In the genomic region with DNA sequence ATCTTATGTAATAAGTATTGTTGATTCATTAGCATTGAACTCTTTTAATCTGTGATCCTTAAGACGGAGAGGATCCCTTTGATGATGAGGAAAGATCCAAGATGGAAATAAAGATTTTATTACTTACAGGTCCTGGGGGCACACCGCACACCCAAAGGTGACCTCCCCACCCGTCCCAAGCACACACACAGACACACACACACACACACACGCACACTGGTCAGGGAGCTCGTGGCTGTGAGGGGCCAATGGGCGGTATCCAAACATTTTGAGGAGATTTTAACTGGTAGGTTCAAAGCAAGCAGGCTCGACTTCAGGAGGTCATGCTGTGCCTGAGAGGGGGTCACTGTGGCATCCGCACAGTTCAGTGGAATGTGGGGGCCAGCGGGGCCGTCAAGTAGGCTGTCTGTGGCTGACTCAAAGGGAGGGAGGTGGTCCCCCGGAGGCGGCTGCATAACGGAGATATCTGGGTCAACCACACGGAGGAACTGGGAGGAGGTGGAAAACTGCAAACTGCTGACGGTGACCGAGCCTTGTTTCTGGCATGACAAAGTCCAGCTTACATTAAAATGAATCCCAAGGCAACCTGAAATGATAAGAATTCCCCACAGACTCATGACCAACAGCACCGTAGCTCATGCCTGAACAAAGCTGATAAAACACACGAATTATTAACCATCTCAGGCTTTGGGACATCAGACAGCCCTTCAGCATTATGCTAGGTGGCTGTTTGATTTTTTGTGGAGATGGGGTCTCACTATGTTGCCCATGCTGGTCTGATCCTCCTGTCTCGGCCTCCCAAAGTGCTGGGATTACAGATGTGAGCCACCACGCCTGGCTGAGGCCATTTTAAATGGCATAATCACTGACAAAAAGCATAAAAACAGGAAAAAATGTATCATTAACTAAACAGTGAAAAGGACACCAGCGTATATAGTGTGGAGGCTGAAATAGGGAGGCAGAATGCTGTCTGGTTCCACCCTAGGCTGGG, we compare ENCODE assay signal across 20 cellular contexts. TPM values are rescaled to one million over a fixed set of nuclear protein-coding genes. Genes with fewer than 3 reads are reported as not detected.
"Had no signal": no experiment of that assay in that cellular context is flagged by ENCODE, and none has a peak within 500 bp of the region (broad histone marks: within the 10 kb centered on the region; RNA-seq: fewer than 3 reads in every experiment).

No MANE protein-coding gene starts in this region.

- H3K36me3 ChIP-seq: ovary had no signal

- DNase-seq: activated CD4-positive, alpha-beta T cell treated with anti-CD3 and anti-CD28 coated beads for 4 hours; activated CD4-positive, alpha-beta T cell treated with anti-CD3 and anti-CD28 coated beads, Interleukin-2, amount 50 U/mL, for 48 hours; activated CD4-positive, CD25-positive, alpha-beta regulatory T cell; activated naive CD4-positive, alpha-beta T cell treated with Interleukin-2 at 50 U/mL for 16 hours; activated T-cell treated with anti-CD3 and anti-CD28 coated beads, Interleukin-2, amount 50 U/mL, for 48 hours; anterior cingulate cortex; effector CD8-positive, alpha-beta T cell; foreskin melanocyte; hypothalamus; left cardiac atrium; ovary; psoas muscle; stomach; T-cell; trophoblast cell had no signal

- H3K27ac ChIP-seq: ovary, psoas muscle, stomach, vagina had no signal

- H3K9me3 ChIP-seq: ovary, psoas muscle, stomach, vagina had no signal

- H3K27me3 ChIP-seq: ovary, stomach, vagina had no signal

- H3K4me1 ChIP-seq: psoas muscle, stomach, vagina had no signal

- ATAC-seq: esophagus mucosa; left cardiac atrium; natural killer cell treated with Interleukin-12 subunit alpha and Interleukin-12 subunit beta and Interleukin-15 and Interleukin-18, amount 100 ng/mL, for 72 hours; psoas muscle; right cardiac atrium; T-cell had no signal

- H3K4me3 ChIP-seq: ovary, psoas muscle, stomach, vagina had no signal

RNA-seq across cellular contexts. Expression of a gene that starts 20.9 kb away (rescaled TPM):
- total RNA-seq: chondrocyte; esophagus mucosa; natural killer cell treated with Interleukin-12 subunit alpha and Interleukin-12 subunit beta and Interleukin-15 and Interleukin-18, amount 100 ng/mL, for 72 hours had no signal
